ENCODE assay signal across 1 cellular context in genomic region chr17:29005562-29005887, GRCh38.
TF ChIP-seq lines count a peak whose summit lies in the region.

No MANE protein-coding gene starts in this region.

TF ChIP-seq in GM23338, 12 proteins besides CTCF, POLR2A, EP300 and RAD21 (continued from another document):
- TF ChIP-seq, protein P1, sequence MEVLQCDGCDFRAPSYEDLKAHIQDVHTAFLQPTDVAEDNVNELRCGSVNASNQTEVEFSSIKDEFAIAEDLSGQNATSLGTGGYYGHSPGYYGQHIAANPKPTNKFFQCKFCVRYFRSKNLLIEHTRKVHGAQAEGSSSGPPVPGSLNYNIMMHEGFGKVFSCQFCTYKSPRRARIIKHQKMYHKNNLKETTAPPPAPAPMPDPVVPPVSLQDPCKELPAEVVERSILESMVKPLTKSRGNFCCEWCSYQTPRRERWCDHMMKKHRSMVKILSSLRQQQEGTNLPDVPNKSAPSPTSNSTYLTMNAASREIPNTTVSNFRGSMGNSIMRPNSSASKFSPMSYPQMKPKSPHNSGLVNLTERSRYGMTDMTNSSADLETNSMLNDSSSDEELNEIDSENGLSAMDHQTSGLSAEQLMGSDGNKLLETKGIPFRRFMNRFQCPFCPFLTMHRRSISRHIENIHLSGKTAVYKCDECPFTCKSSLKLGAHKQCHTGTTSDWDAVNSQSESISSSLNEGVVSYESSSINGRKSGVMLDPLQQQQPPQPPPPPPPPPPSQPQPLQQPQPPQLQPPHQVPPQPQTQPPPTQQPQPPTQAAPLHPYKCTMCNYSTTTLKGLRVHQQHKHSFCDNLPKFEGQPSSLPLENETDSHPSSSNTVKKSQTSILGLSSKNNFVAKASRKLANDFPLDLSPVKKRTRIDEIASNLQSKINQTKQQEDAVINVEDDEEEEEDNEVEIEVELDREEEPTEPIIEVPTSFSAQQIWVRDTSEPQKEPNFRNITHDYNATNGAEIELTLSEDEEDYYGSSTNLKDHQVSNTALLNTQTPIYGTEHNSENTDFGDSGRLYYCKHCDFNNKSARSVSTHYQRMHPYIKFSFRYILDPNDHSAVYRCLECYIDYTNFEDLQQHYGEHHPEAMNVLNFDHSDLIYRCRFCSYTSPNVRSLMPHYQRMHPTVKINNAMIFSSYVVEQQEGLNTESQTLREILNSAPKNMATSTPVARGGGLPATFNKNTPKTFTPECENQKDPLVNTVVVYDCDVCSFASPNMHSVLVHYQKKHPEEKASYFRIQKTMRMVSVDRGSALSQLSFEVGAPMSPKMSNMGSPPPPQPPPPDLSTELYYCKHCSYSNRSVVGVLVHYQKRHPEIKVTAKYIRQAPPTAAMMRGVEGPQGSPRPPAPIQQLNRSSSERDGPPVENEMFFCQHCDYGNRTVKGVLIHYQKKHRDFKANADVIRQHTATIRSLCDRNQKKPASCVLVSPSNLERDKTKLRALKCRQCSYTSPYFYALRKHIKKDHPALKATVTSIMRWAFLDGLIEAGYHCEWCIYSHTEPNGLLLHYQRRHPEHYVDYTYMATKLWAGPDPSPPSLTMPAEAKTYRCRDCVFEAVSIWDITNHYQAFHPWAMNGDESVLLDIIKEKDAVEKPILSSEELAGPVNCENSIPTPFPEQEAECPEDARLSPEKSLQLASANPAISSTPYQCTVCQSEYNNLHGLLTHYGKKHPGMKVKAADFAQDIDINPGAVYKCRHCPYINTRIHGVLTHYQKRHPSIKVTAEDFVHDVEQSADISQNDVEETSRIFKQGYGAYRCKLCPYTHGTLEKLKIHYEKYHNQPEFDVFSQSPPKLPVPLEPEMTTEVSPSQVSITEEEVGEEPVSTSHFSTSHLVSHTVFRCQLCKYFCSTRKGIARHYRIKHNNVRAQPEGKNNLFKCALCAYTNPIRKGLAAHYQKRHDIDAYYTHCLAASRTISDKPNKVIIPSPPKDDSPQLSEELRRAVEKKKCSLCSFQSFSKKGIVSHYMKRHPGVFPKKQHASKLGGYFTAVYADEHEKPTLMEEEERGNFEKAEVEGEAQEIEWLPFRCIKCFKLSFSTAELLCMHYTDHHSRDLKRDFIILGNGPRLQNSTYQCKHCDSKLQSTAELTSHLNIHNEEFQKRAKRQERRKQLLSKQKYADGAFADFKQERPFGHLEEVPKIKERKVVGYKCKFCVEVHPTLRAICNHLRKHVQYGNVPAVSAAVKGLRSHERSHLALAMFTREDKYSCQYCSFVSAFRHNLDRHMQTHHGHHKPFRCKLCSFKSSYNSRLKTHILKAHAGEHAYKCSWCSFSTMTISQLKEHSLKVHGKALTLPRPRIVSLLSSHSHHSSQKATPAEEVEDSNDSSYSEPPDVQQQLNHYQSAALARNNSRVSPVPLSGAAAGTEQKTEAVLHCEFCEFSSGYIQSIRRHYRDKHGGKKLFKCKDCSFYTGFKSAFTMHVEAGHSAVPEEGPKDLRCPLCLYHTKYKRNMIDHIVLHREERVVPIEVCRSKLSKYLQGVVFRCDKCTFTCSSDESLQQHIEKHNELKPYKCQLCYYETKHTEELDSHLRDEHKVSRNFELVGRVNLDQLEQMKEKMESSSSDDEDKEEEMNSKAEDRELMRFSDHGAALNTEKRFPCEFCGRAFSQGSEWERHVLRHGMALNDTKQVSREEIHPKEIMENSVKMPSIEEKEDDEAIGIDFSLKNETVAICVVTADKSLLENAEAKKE (CRISPR knock-in tag; IDR thresholded peaks at IDR 0.05): no peak
- no peak for TF ChIP-seq ZNF114 (CRISPR knock-in tag; IDR thresholded peaks at IDR 0.05)
- TF ChIP-seq JUNB (IDR thresholded peaks at IDR 0.05; ENCODE audit: unreplicated experiment): no peak
- no peak for TF ChIP-seq EZH2 (IDR thresholded peaks at IDR 0.05; ENCODE audit: low read depth, unreplicated experiment)
- no peak for TF ChIP-seq STAT1 (IDR thresholded peaks at IDR 0.05; ENCODE audit: unreplicated experiment)
- no peak for TF ChIP-seq EZH2phosphoT487 (IDR thresholded peaks at IDR 0.05; ENCODE audit: unreplicated experiment)
- TF ChIP-seq NANOG (IDR thresholded peaks at IDR 0.05; ENCODE audit: borderline replicate concordance): no peak
- no peak for TF ChIP-seq ETS1 (IDR thresholded peaks at IDR 0.05)
- no peak for TF ChIP-seq ZNF331 (CRISPR knock-in tag; IDR thresholded peaks at IDR 0.05; ENCODE audit: low read depth)
- TF ChIP-seq, protein P2, sequence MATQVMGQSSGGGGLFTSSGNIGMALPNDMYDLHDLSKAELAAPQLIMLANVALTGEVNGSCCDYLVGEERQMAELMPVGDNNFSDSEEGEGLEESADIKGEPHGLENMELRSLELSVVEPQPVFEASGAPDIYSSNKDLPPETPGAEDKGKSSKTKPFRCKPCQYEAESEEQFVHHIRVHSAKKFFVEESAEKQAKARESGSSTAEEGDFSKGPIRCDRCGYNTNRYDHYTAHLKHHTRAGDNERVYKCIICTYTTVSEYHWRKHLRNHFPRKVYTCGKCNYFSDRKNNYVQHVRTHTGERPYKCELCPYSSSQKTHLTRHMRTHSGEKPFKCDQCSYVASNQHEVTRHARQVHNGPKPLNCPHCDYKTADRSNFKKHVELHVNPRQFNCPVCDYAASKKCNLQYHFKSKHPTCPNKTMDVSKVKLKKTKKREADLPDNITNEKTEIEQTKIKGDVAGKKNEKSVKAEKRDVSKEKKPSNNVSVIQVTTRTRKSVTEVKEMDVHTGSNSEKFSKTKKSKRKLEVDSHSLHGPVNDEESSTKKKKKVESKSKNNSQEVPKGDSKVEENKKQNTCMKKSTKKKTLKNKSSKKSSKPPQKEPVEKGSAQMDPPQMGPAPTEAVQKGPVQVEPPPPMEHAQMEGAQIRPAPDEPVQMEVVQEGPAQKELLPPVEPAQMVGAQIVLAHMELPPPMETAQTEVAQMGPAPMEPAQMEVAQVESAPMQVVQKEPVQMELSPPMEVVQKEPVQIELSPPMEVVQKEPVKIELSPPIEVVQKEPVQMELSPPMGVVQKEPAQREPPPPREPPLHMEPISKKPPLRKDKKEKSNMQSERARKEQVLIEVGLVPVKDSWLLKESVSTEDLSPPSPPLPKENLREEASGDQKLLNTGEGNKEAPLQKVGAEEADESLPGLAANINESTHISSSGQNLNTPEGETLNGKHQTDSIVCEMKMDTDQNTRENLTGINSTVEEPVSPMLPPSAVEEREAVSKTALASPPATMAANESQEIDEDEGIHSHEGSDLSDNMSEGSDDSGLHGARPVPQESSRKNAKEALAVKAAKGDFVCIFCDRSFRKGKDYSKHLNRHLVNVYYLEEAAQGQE (IDR thresholded peaks at IDR 0.05; ENCODE audit: unreplicated experiment): no peak
- TF ChIP-seq POLR2AphosphoS5 (IDR thresholded peaks at IDR 0.05; ENCODE audit: low read depth): no peak
